ENCODE assay signal across 27 cellular contexts in genomic region chr12:108119974-108120862, GRCh38. TPM values are rescaled to one million over a fixed set of nuclear protein-coding genes. Genes with fewer than 3 reads are reported as not detected.
A peak's percentile ranks its signal among the peaks of the same experiment; 100 is the strongest.
DNase-seq lines count a peak whose midpoint lies in the region; ATAC-seq, FAIRE-seq and TF ChIP-seq lines count a peak whose summit lies in the region.
"Had no signal": no experiment of that assay in that cellular context is flagged by ENCODE, and none has a peak within 500 bp of the region (broad histone marks: within the 10 kb centered on the region; RNA-seq: fewer than 3 reads in every experiment).

No MANE protein-coding gene starts in this region.

- no peaks in the 10 kb centered on the region for H3K9me2 ChIP-seq in SK-N-SH

- DNase-seq in SK-N-SH (no peak), K562 (ENCODE audit: extremely low read depth in 1 of 4, low spot score in 3 of 4) (peak in 1 of 4 experiments; percentile 21), COR-L47 (lab: John Stamatoyannopoulos, UW) (no peak), GM19240 (ENCODE audit: insufficient read length, low spot score) (no peak)
- DNase-seq in activated naive CD4-positive, alpha-beta T cell (lab: John Stamatoyannopoulos, UW): no peak
- DNase-seq: ACHN; CD8-positive, alpha-beta T cell; DMS53; GDM1; NCI-H1092 treated with DMSO at 0.1 percent for 48 hours; NCI-H1436 treated with DMSO at 0.1 percent for 48 hours; NCI-H2029 treated with DMSO at 0.1 percent for 48 hours; NCI-H226; NCI-H524; NCI-H774 had no signal

- FAIRE-seq in K562 (lab: Jason Lieb, UNC): no peak
- FAIRE-seq: GM19239, H54, RCC 7860 had no signal

- H2AFZ ChIP-seq in SK-N-SH (ENCODE audit: low read depth) (no peak overlapping the region), K562 (ENCODE audit: low read depth, low read length) (peak overlapping the region; percentile 69)

- H3K9ac ChIP-seq in SK-N-SH (no peak overlapping the region), K562 (ENCODE audit: insufficient read depth in 1 of 2, low read depth in 2 of 2, low read length in 2 of 2) (peak overlapping the region; percentile 54 to 80; a peak in 3 of 4 replicates), mucosa of stomach (ENCODE audit: low read length) (peak overlapping the region; percentile 45)
- H3K9ac ChIP-seq: BLaER1 treated with 17β-estradiol and CSF1 and Interleukin-3, amounts not matched to agents 10 nM and 100 nM; KMS-11 had no signal

- in situ Hi-C loops in K562 (cut with MboI): no loop called here

- H3K4me3 ChIP-seq in SK-N-SH (ENCODE audit: low read depth in 2 of 2, low read length in 1 of 2): no peak overlapping the region
- H3K4me3 ChIP-seq in K562: no peak overlapping the region
- H3K4me3 ChIP-seq in mucosa of stomach (ENCODE audit: low read length): peak overlapping the region; percentile 21
- H3K4me3 ChIP-seq: BLaER1 treated with 17β-estradiol and CSF1 and Interleukin-3, amounts not matched to agents 10 nM and 100 nM; SJSA1 had no signal

- H3K9me3 ChIP-seq in SK-N-SH (no peaks in the 10 kb centered on the region), K562 (replicated peaks; ENCODE audit: control insufficient read depth, insufficient read depth, low read depth, low read length) (no peaks in the 10 kb centered on the region), mucosa of stomach (ENCODE audit: control insufficient read depth, low read length) (no peaks in the 10 kb centered on the region)
- H3K9me3 ChIP-seq: BLaER1 treated with 17β-estradiol and CSF1 and Interleukin-3, amounts not matched to agents 10 nM and 100 nM; SJSA1 had no signal

- CTCF ChIA-PET in SK-N-SH (lab: Yijun Ruan, JAX) (interaction anchor here (1.0 to 2.1 kb wide), 2 partner anchors 10 to 18 kb away, joined by 3 to 13 read pairs; partner anchors contain the start of gene WSCD2), K562 (lab: Yijun Ruan, JAX; ENCODE audit: low intra/inter-chr PET ratio) (no interaction called here)

- no peaks in the 10 kb centered on the region for H3K9me1 ChIP-seq in K562 (ENCODE audit: control insufficient read depth, insufficient read depth, low read length)

- H3K27me3 ChIP-seq in SK-N-SH (ENCODE audit: insufficient read depth): no peaks in the 10 kb centered on the region
- H3K27me3 ChIP-seq in K562 (ENCODE audit: control insufficient read depth in 2 of 2, insufficient read depth in 2 of 2, low read length in 2 of 2): no peaks in the 10 kb centered on the region
- H3K27me3 ChIP-seq in mucosa of stomach (ENCODE audit: control insufficient read depth, insufficient read depth, low read length): no peaks in the 10 kb centered on the region
- H3K27me3 ChIP-seq: BLaER1 treated with 17β-estradiol and CSF1 and Interleukin-3, amounts not matched to agents 10 nM and 100 nM had no signal

- H3K4me1 ChIP-seq in SK-N-SH (ENCODE audit: control insufficient read depth in 1 of 2, insufficient read depth in 2 of 2, low read depth in 1 of 2, low read length in 1 of 2) (peaks cover 0 to 4% of the 10 kb centered on the region in 2 experiments; a peak in 1 of 4 replicates), K562 (replicated peaks in 1 of 2; ENCODE audit: control insufficient read depth in 2 of 2, insufficient read depth in 2 of 2, low read length in 2 of 2) (peaks cover 34 to 86% of the 10 kb centered on the region in 2 experiments), mucosa of stomach (ENCODE audit: control insufficient read depth, insufficient read depth, low read length) (peaks cover 43% of the 10 kb centered on the region)
- H3K4me1 ChIP-seq: SJSA1 had no signal

- 42% methylated on average over 7 of the region's 8 CpGs for WGBS in SK-N-SH (ENCODE audit: low lambda C conversion rate)
- WGBS in K562 (ENCODE audit: insufficient coverage, low coverage, missing lambda C conversion rate): 72% methylated on average over 8 of the region's 8 CpGs

- no peak for TF ChIP-seq POLR2A in K562 (conservative IDR thresholded peaks at IDR 0.05)

- ATAC-seq in SK-N-SH treated with all-trans-retinoic acid at 6 μM for 48 hours: no peak
- no peak for ATAC-seq in K562
- no peak for ATAC-seq in HG03159 (IDR thresholded peaks at IDR 0.05; ENCODE audit: unreplicated experiment)
- ATAC-seq: CD8-positive, alpha-beta T cell had no signal

- no peaks in the 10 kb centered on the region for H3K79me2 ChIP-seq in SK-N-SH (ENCODE audit: insufficient read depth)
- H3K79me2 ChIP-seq in K562 (ENCODE audit: control insufficient read depth, insufficient read depth, low read length): peaks cover 14% of the 10 kb centered on the region; the same call in 2 of the 3 replicates

- H3K36me3 ChIP-seq in SK-N-SH (replicated peaks in 1 of 2; ENCODE audit: control insufficient read depth in 1 of 2, insufficient read depth in 2 of 2, low read length in 1 of 2) (no peaks in the 10 kb centered on the region), K562 (ENCODE audit: control insufficient read depth, insufficient read depth, low read length) (no peaks in the 10 kb centered on the region), mucosa of stomach (ENCODE audit: control insufficient read depth, insufficient read depth, low read length) (no peaks in the 10 kb centered on the region)
- H3K36me3 ChIP-seq: BLaER1 treated with 17β-estradiol and CSF1 and Interleukin-3, amounts not matched to agents 10 nM and 100 nM; SJSA1 had no signal

- H3K27ac ChIP-seq in SK-N-SH (ENCODE audit: low read depth in 2 of 2, low read length in 1 of 2): no peak overlapping the region
- H3K27ac ChIP-seq in K562 (ENCODE audit: extremely low read depth, low read depth, low read length): peak overlapping the region; percentile 90
- H3K27ac ChIP-seq: 22Rv1; BLaER1 treated with 17β-estradiol and CSF1 and Interleukin-3, amounts not matched to agents 10 nM and 100 nM; HL-60; KMS-11; SJSA1 had no signal

- TF ChIP-seq CTCF in SK-N-SH (IDR thresholded peaks at IDR 0.05) (no peak), K562 (IDR thresholded peaks at IDR 0.05 in 2 of 3, conservative IDR thresholded peaks at IDR 0.05 in 1 of 3; ENCODE audit: insufficient read depth in 2 of 3, low read depth in 1 of 3, low read length in 3 of 3) (no peak)

- no TSS peak for BruUV-seq in K562 (replicated peaks; lab: Mats Ljungman, UMichigan)

- intact Hi-C loops in K562 (cut with micrococcal nuclease): loop anchor here (10.0 kb wide), 1 partner anchor 735 kb away; the partner anchor contains the start of gene SSH1

- POLR2A ChIA-PET in SK-N-SH (lab: Yijun Ruan, JAX): no interaction called here
- POLR2A ChIA-PET in K562 (lab: Yijun Ruan, JAX): interaction anchor here (1.1 to 1.5 kb wide), 3 partner anchors 10 to 45 kb away, joined by 3 to 4 read pairs (median 4); no protein-coding TSS in a partner anchor

- H3F3A ChIP-seq in SK-N-SH (replicated peaks; ENCODE audit: insufficient read depth): no peaks in the 10 kb centered on the region

- TF ChIP-seq RAD21 in SK-N-SH (IDR thresholded peaks at IDR 0.05; ENCODE audit: low read length): no peak
- no peak; a peak in 1 of 4 replicates for TF ChIP-seq RAD21 in K562 (CRISPR knock-in tag; conservative IDR thresholded peaks at IDR 0.05 in 1 of 2, IDR thresholded peaks at IDR 0.05 in 1 of 2)

- H3K4me2 ChIP-seq in SK-N-SH: no peak overlapping the region
- H3K4me2 ChIP-seq in K562 (ENCODE audit: insufficient read depth, low read length): peak overlapping the region; percentile 77; the same call in 1 of the 2 replicates
- H3K4me2 ChIP-seq: KMS-11 had no signal

- H4K20me1 ChIP-seq in SK-N-SH (ENCODE audit: insufficient read depth) (no peaks in the 10 kb centered on the region), K562 (replicated peaks; ENCODE audit: control insufficient read depth, insufficient read depth, low read length) (no peaks in the 10 kb centered on the region)
- H4K20me1 ChIP-seq: BLaER1 treated with 17β-estradiol and CSF1 and Interleukin-3, amounts not matched to agents 10 nM and 100 nM had no signal

- no peak for TF ChIP-seq EP300 in SK-N-SH (IDR thresholded peaks at IDR 0.05; ENCODE audit: borderline replicate concordance in 1 of 2, low read depth in 1 of 2, low read length in 1 of 2)
- TF ChIP-seq EP300 in K562 (IDR thresholded peaks at IDR 0.05; ENCODE audit: low read length): no peak

TF ChIP-seq in SK-N-SH treated with all-trans-retinoic acid at 6 μM for 48 hours, 23 proteins besides CTCF, POLR2A, EP300 and RAD21:
- TF ChIP-seq ARNTL (CRISPR knock-in tag; IDR thresholded peaks at IDR 0.05; ENCODE audit: borderline replicate concordance, low read depth) (no peak), ZNF70 (CRISPR knock-in tag; IDR thresholded peaks at IDR 0.05) (peak; percentile 56; the same call in 1 of the 2 replicates)

TF ChIP-seq in SK-N-SH, 30 proteins besides CTCF, POLR2A, EP300 and RAD21 (continues in another document):
- TF ChIP-seq TAF1 (IDR thresholded peaks at IDR 0.05; ENCODE audit: borderline replicate concordance, low read depth, low read length) (no peak), CHD2 (IDR thresholded peaks at IDR 0.05; ENCODE audit: low read length, partially characterized antibody) (no peak), SMC3 (IDR thresholded peaks at IDR 0.05; ENCODE audit: low read depth, low read length) (no peak)

RNA-seq across cellular contexts. Expression of gene WSCD2, which starts 8.9 kb away (rescaled TPM):
- polyA plus RNA-seq in SK-N-SH (2012; rRNA removed): 0.03 and 0.05 TPM in 2 replicates
- polyA plus RNA-seq in SK-N-SH (2012; cell fraction: cytosol; rRNA removed): 0.01 and 0.08 TPM in 2 replicates
- polyA plus RNA-seq in SK-N-SH (2012; cell fraction: nucleus; rRNA removed): 0.01 and 0.04 TPM in 2 replicates
- total RNA-seq in K562 (2011; cell fraction: chromatin; rRNA removed; ENCODE audit: low replicate concordance): 0.65 and 4.6 TPM in 2 replicates
- total RNA-seq in K562 (2011; cell fraction: nucleolus; rRNA removed): 0.33 and 1.8 TPM in 2 replicates
- total RNA-seq in K562 (2011; cell fraction: nucleoplasm; rRNA removed): 2.8 and 3.4 TPM in 2 replicates
- 4.0 and 4.9 TPM in 2 replicates for total RNA-seq in K562 (2014; rRNA removed)
- 3.0 TPM in 2 replicates for total RNA-seq in K562 (2014; rRNA removed; fragmentation: Illumina TruSeq; extraction: Trizol)
- 13.9 and 14.1 TPM in 2 replicates for total RNA-seq in K562 (2015; rRNA removed; fragmentation: Illumina TruSeq; extraction: Trizol)
- total RNA-seq in K562 (2021): 4.0 and 5.0 TPM in 2 replicates
- 0.88 and 0.91 TPM in 2 replicates for polyA plus RNA-seq in K562 (2011; rRNA removed)
- 0.15 and 0.38 TPM in 2 replicates for polyA plus RNA-seq in K562 (2011; cell fraction: cytosol; rRNA removed)
- polyA plus RNA-seq in K562 (2011; cell fraction: nucleus; rRNA removed): 0.50 and 1.4 TPM in 2 replicates
- 9.3 and 12.5 TPM in 2 replicates for polyA plus RNA-seq in K562 (2012)
- 2.8 and 5.2 TPM in 2 replicates for polyA plus RNA-seq in K562 (2014; fragmentation: Illumina TruSeq; extraction: Trizol)
- under 1 TPM; 0.72 to 0.89 TPM for polyA plus RNA-seq in K562 (2014; fragmentation: Nextera tagmentation; extraction: Ambion mirVana)
- polyA plus RNA-seq in K562 (2014; rRNA removed): 4.1 and 6.0 TPM in 2 replicates
- 0.11 and 0.57 TPM in 2 replicates for polyA minus RNA-seq in K562 (2011; rRNA and poly(A)+ RNA removed)
- 1.2 TPM in 1 of 2 replicates, not detected in the other for polyA minus RNA-seq in K562 (2011; cell fraction: cytosol; rRNA and poly(A)+ RNA removed)
- polyA minus RNA-seq in K562 (2011; cell fraction: nucleus; rRNA and poly(A)+ RNA removed): 0.67 and 3.7 TPM in 2 replicates
- total RNA-seq: CD8-positive, alpha-beta T cell; HT-29; SJSA1 had no signal
